In the genomic region with DNA sequence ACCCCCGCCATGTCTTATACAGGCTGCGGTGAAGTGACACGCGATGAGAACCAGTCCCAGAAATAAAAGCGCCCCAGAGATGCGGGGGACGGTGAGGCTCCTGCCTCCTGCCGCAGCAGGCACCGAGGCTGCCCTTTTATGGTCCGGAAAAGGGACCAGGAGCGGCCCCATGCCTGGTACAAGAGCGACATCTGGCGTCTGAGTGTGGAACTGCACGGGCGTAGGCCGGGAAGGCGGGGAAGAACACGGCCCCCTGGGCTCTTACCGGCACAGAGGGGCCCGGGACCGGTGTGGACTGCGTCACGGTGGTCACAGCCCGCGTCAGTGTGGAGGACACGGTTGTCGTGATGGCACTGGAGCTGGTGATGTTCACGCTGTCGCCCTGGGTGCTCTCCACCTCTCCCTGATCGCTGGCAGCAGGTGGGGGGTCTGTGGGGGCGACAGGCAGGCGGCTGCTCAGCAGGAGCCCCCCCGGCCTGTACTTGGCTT, we compare ENCODE assay signal across 8 cellular contexts. TPM values are rescaled to one million over a fixed set of nuclear protein-coding genes. Genes with fewer than 3 reads are reported as not detected.
DNase-seq lines count a peak whose midpoint lies in the region; ATAC-seq and TF ChIP-seq lines count a peak whose summit lies in the region.

No MANE protein-coding gene starts in this region.

- DNase-seq in GM10266 (ENCODE audit: extremely low spot score) (peak; percentile 85), HPDE6-E6E7 (ENCODE audit: extremely low spot score) (peak; percentile 85), SK-N-SH (peak; percentile 95), cardiac septum (ENCODE audit: low spot score) (peak; percentile 93), aorta (peak; percentile 84 to 93)
- DNase-seq in activated naive CD4-positive, alpha-beta T cell treated with anti-CD3 and anti-CD28 coated beads, Interleukin-2, amount 50 U/mL, for 72 hours (ENCODE audit: low spot score in 2 of 2) = peak; percentile 68 to 82

- H3K9me3 Mint-ChIP-seq in activated naive CD4-positive, alpha-beta T cell treated with anti-CD3 and anti-CD28 coated beads, Interleukin-2, amount 50 U/mL, for 72 hours = no peaks in the 10 kb centered on the region

- POLR2A ChIA-PET in SK-N-SH (lab: Yijun Ruan, JAX) = no interaction called here

- H3K9me2 ChIP-seq in SK-N-SH = no peaks in the 10 kb centered on the region

- H3K4me3 ChIP-seq in SK-N-SH (ENCODE audit: low read depth in 2 of 2, low read length in 1 of 2) = no peak overlapping the region
- H3K4me3 ChIP-seq in rectal smooth muscle tissue (ENCODE audit: low read length) = peak overlapping the region; percentile 49
- H3K4me3 ChIP-seq in aorta (ENCODE audit: low read length in 2 of 2) = no peak overlapping the region

- peak; percentile 87 for TF ChIP-seq CTCF in GM10266 (IDR thresholded peaks at IDR 0.05; ENCODE audit: control insufficient read depth, insufficient read depth, low read depth, missing control alignments)
- peak; percentile 97 for TF ChIP-seq CTCF in SK-N-SH (IDR thresholded peaks at IDR 0.05)

- H2AFZ ChIP-seq in SK-N-SH (ENCODE audit: low read depth) = no peak overlapping the region

- intact Hi-C loops in cardiac septum (cut with DNase I) (loop anchor here (2.0 kb wide), 1 partner anchor 191 kb away; no protein-coding TSS in a partner anchor), aorta (cut with DNase I) (loop anchor here (2.0 to 10.0 kb wide), 4 partner anchors 189 to 999 kb away; a partner anchor contains a TSS)

- H3K9me3 ChIP-seq in SK-N-SH (no peaks in the 10 kb centered on the region), aorta (ENCODE audit: control insufficient read depth, low read length) (no peaks in the 10 kb centered on the region)

- H3F3A ChIP-seq in SK-N-SH (replicated peaks; ENCODE audit: insufficient read depth) = peaks cover 8% of the 10 kb centered on the region

- no peak for TF ChIP-seq EP300 in SK-N-SH (IDR thresholded peaks at IDR 0.05; ENCODE audit: borderline replicate concordance in 1 of 2, low read depth in 1 of 2, low read length in 1 of 2)

- peak; percentile 88 for TF ChIP-seq RAD21 in SK-N-SH (IDR thresholded peaks at IDR 0.05; ENCODE audit: low read length)

- H3K36me3 Mint-ChIP-seq in activated naive CD4-positive, alpha-beta T cell treated with anti-CD3 and anti-CD28 coated beads, Interleukin-2, amount 50 U/mL, for 72 hours = peaks cover 6 to 7% of the 10 kb centered on the region in 2 donors

- no peak overlapping the region for H3K4me2 ChIP-seq in SK-N-SH

- peak; percentile 60 to 64 for ATAC-seq in activated naive CD4-positive, alpha-beta T cell treated with anti-CD3 and anti-CD28 coated beads, Interleukin-2, amount 50 U/mL, for 72 hours
- ATAC-seq in aorta (ENCODE audit: low FRiP score) (peak; percentile 89), HG03159 (IDR thresholded peaks at IDR 0.05; ENCODE audit: unreplicated experiment) (no peak)

- peak overlapping the region in 1 of 2 donors; percentile 74 for H3K27ac Mint-ChIP-seq in activated naive CD4-positive, alpha-beta T cell treated with anti-CD3 and anti-CD28 coated beads, Interleukin-2, amount 50 U/mL, for 72 hours

- WGBS in SK-N-SH (ENCODE audit: low lambda C conversion rate) = 19% methylated on average over 10 of the region's 33 CpGs
- 11 to 27% methylated on average over 33 of the region's 33 CpGs for WGBS in aorta, 2 donors

- peaks cover 5% of the 10 kb centered on the region; the same call in 1 of the 2 replicates for H4K20me1 ChIP-seq in SK-N-SH (ENCODE audit: insufficient read depth)

- H3K27ac ChIP-seq in SK-N-SH (ENCODE audit: low read depth in 2 of 2, low read length in 1 of 2) (no peak overlapping the region), rectal smooth muscle tissue (ENCODE audit: low read depth, low read length) (peak overlapping the region; percentile 95), aorta (ENCODE audit: low read depth in 1 of 2, low read length in 2 of 2) (peak overlapping the region in 1 of 2 donors; percentile 19)

- H3K9ac ChIP-seq in SK-N-SH (no peak overlapping the region), rectal smooth muscle tissue (ENCODE audit: low read length) (peak overlapping the region; percentile 16)

- no peaks in the 10 kb centered on the region; a peak in 1 of 4 replicates for H3K4me1 ChIP-seq in SK-N-SH (ENCODE audit: control insufficient read depth in 1 of 2, insufficient read depth in 2 of 2, low read depth in 1 of 2, low read length in 1 of 2)
- H3K4me1 ChIP-seq in rectal smooth muscle tissue (ENCODE audit: control insufficient read depth, insufficient read depth, low read length) = peaks cover 17% of the 10 kb centered on the region
- no peaks in the 10 kb centered on the region for H3K4me1 ChIP-seq in aorta (ENCODE audit: control insufficient read depth in 1 of 2, insufficient read depth in 2 of 2, low read length in 2 of 2)

- CTCF ChIA-PET in SK-N-SH (lab: Yijun Ruan, JAX) = interaction anchor here (0.6 to 11.8 kb wide), 15 partner anchors 9 to 416 kb away, joined by 3 to 271 read pairs (median 3); a partner anchor contains a TSS

- H3K79me2 ChIP-seq in SK-N-SH (ENCODE audit: insufficient read depth) = no peaks in the 10 kb centered on the region

- H3K27me3 ChIP-seq in SK-N-SH (ENCODE audit: insufficient read depth) (no peaks in the 10 kb centered on the region), rectal smooth muscle tissue (ENCODE audit: control insufficient read depth, insufficient read depth, low read length) (no peaks in the 10 kb centered on the region), aorta (ENCODE audit: control insufficient read depth in 1 of 2, insufficient read depth in 2 of 2, low read length in 1 of 2) (no peaks in the 10 kb centered on the region)

- peaks cover 13 to 96% of the 10 kb centered on the region in 2 experiments for H3K36me3 ChIP-seq in SK-N-SH (replicated peaks in 1 of 2; ENCODE audit: control insufficient read depth in 1 of 2, insufficient read depth in 2 of 2, low read length in 1 of 2)
- H3K36me3 ChIP-seq in rectal smooth muscle tissue (ENCODE audit: control insufficient read depth, insufficient read depth, low read length) = peaks cover 41% of the 10 kb centered on the region
- H3K36me3 ChIP-seq in aorta (ENCODE audit: control insufficient read depth in 1 of 2, insufficient read depth in 2 of 2, low read length in 1 of 2) = peaks cover 0 to under 1% of the 10 kb centered on the region in 2 donors

TF ChIP-seq in SK-N-SH, 30 proteins besides CTCF, POLR2A, EP300 and RAD21:
- TF ChIP-seq SMC3 (IDR thresholded peaks at IDR 0.05; ENCODE audit: low read depth, low read length) (peak; percentile 73), RCOR1 (IDR thresholded peaks at IDR 0.05; ENCODE audit: low read length) (no peak), GATA2 (CRISPR knock-in tag; IDR thresholded peaks at IDR 0.05) (no peak), MXI1 (IDR thresholded peaks at IDR 0.05; ENCODE audit: low read depth, low read length) (0 out of 2 replicates have a peak, but pooled peaks have one; percentile 23), NRF1 (IDR thresholded peaks at IDR 0.05; ENCODE audit: low read depth, low read length) (no peak)
TF ChIP-seq in SK-N-SH: peak in this region for 2.

RNA-seq across cellular contexts. Expression of a gene that starts 8.9 kb away (rescaled TPM):
- polyA plus RNA-seq in SK-N-SH (2012; rRNA removed) (0.90 and 1.0 TPM in 2 replicates), aorta (10 to 100 TPM; 10.5 to 14.5 TPM)
- polyA plus RNA-seq in SK-N-SH (2012; cell fraction: cytosol; rRNA removed) = 0.45 and 0.56 TPM in 2 replicates
- 3.0 and 3.2 TPM in 2 replicates for polyA plus RNA-seq in SK-N-SH (2012; cell fraction: nucleus; rRNA removed)
- total RNA-seq in activated naive CD4-positive, alpha-beta T cell treated with anti-CD3 and anti-CD28 coated beads, Interleukin-2, amount 50 U/mL, for 72 hours = 10 to 100 TPM; 14.8 to 16.1 TPM
- total RNA-seq in cardiac septum (8.6 TPM), aorta (10 to 100 TPM; 13.1 to 20.9 TPM)

RNA-seq across cellular contexts. Expression of a gene that starts 18.2 kb away (rescaled TPM):
- 4.7 and 9.5 TPM in 2 replicates for polyA plus RNA-seq in SK-N-SH (2012; rRNA removed)
- 5.9 and 8.1 TPM in 2 replicates for polyA plus RNA-seq in SK-N-SH (2012; cell fraction: cytosol; rRNA removed)
- 27.0 and 39.1 TPM in 2 replicates for polyA plus RNA-seq in SK-N-SH (2012; cell fraction: nucleus; rRNA removed)
- total RNA-seq in activated naive CD4-positive, alpha-beta T cell treated with anti-CD3 and anti-CD28 coated beads, Interleukin-2, amount 50 U/mL, for 72 hours = 100 to 1,000 TPM in 1 of 2 donors, 10 to 100 TPM in 1; 95.9 to 102 TPM
- 39.5 TPM for total RNA-seq in cardiac septum
- 10 to 100 TPM; 41.6 to 41.8 TPM for total RNA-seq in aorta
- polyA plus RNA-seq in aorta = 10 to 100 TPM in 1 of 2 donors, 1 to 10 TPM in 1; 6.5 to 20.3 TPM

RNA-seq across cellular contexts. Expression of a gene that starts 18.5 kb away (rescaled TPM):
- polyA plus RNA-seq in SK-N-SH (2012; rRNA removed) = 192 and 229 TPM in 2 replicates
- polyA plus RNA-seq in SK-N-SH (2012; cell fraction: cytosol; rRNA removed) = 193 and 253 TPM in 2 replicates
- polyA plus RNA-seq in SK-N-SH (2012; cell fraction: nucleus; rRNA removed) = 502 and 579 TPM in 2 replicates
- total RNA-seq in activated naive CD4-positive, alpha-beta T cell treated with anti-CD3 and anti-CD28 coated beads, Interleukin-2, amount 50 U/mL, for 72 hours = 100 to 1,000 TPM in 1 of 2 donors, 10 to 100 TPM in 1; 97.9 to 129 TPM
- total RNA-seq in cardiac septum = 87.2 TPM
- 10 to 100 TPM; 70.2 to 87.3 TPM for total RNA-seq in aorta
- 100 to 1,000 TPM in 1 of 2 donors, 10 to 100 TPM in 1; 81.8 to 287 TPM for polyA plus RNA-seq in aorta

RNA-seq across cellular contexts. Expression of a gene that starts 19.2 kb away (rescaled TPM):
- 9.4 and 10.9 TPM in 2 replicates for polyA plus RNA-seq in SK-N-SH (2012; rRNA removed)
- 4.6 and 6.8 TPM in 2 replicates for polyA plus RNA-seq in SK-N-SH (2012; cell fraction: cytosol; rRNA removed)
- 7.8 and 9.4 TPM in 2 replicates for polyA plus RNA-seq in SK-N-SH (2012; cell fraction: nucleus; rRNA removed)
- total RNA-seq in activated naive CD4-positive, alpha-beta T cell treated with anti-CD3 and anti-CD28 coated beads, Interleukin-2, amount 50 U/mL, for 72 hours = 1 to 10 TPM; 5.1 to 6.4 TPM
- total RNA-seq in cardiac septum = 10.6 TPM
- total RNA-seq in aorta = 1 to 10 TPM; 3.8 to 8.6 TPM
- 1 to 10 TPM; 2.5 to 6.3 TPM for polyA plus RNA-seq in aorta

RNA-seq across cellular contexts. Expression of a gene that starts 27.3 kb away (rescaled TPM):
- polyA plus RNA-seq in SK-N-SH (2012; rRNA removed) (1.6 and 2.2 TPM in 2 replicates), aorta (10 to 100 TPM; 13.5 to 31.9 TPM)
- polyA plus RNA-seq in SK-N-SH (2012; cell fraction: cytosol; rRNA removed) = 0.45 and 0.94 TPM in 2 replicates
- 15.6 and 25.4 TPM in 2 replicates for polyA plus RNA-seq in SK-N-SH (2012; cell fraction: nucleus; rRNA removed)
- total RNA-seq in activated naive CD4-positive, alpha-beta T cell treated with anti-CD3 and anti-CD28 coated beads, Interleukin-2, amount 50 U/mL, for 72 hours = 100 to 1,000 TPM in 1 of 2 donors, 10 to 100 TPM in 1; 90.0 to 138 TPM
- total RNA-seq in cardiac septum (22.9 TPM), aorta (10 to 100 TPM; 36.0 to 81.3 TPM)
